ENCODE assay signal across 13 cellular contexts in genomic region chr2:44324971-44325426, GRCh38. TPM values are rescaled to one million over a fixed set of nuclear protein-coding genes. Genes with fewer than 3 reads are reported as not detected.
DNase-seq lines count a peak whose midpoint lies in the region; ATAC-seq, FAIRE-seq and TF ChIP-seq lines count a peak whose summit lies in the region.
"Had no signal": no experiment of that assay in that cellular context is flagged by ENCODE, and none has a peak within 500 bp of the region (broad histone marks: within the 10 kb centered on the region; RNA-seq: fewer than 3 reads in every experiment).

No MANE protein-coding gene starts in this region.

- H4K8ac ChIP-seq in IMR-90 (ENCODE audit: low read depth in 2 of 2, low read length in 2 of 2) = no peak overlapping the region

- no peak overlapping the region for H2BK20ac ChIP-seq in IMR-90 (ENCODE audit: low read depth, low read length)

- peaks cover 3% of the 10 kb centered on the region; the same call in 1 of the 2 replicates for H4K20me1 ChIP-seq in IMR-90 (ENCODE audit: insufficient read depth, low read length)

- H3K18ac ChIP-seq in IMR-90 (ENCODE audit: low read depth, low read length) = no peak overlapping the region

- FAIRE-seq in GM19239 (lab: Jason Lieb, UNC) = no peak

- H2AK5ac ChIP-seq in IMR-90 (ENCODE audit: low read depth, low read length) = no peak overlapping the region

- in situ Hi-C loops in IMR-90 (cut with MboI; ENCODE audit: low sequenced_read_pairs) = no loop called here

- H4K91ac ChIP-seq in IMR-90 (ENCODE audit: insufficient read depth, low read depth, low read length) = no peak overlapping the region

- TF ChIP-seq CTCF in AG04449 (IDR thresholded peaks at IDR 0.05; ENCODE audit: insufficient read depth, low read length, missing control alignments) = no peak
- no peak for TF ChIP-seq CTCF in IMR-90 (conservative IDR thresholded peaks at IDR 0.05; ENCODE audit: low read depth, low read length)
- no peak for TF ChIP-seq CTCF in cardiac fibroblast (IDR thresholded peaks at IDR 0.05; ENCODE audit: low read depth, low read length)

- no peaks in the 10 kb centered on the region; a peak in 2 of 4 replicates for H3K79me1 ChIP-seq in IMR-90 (ENCODE audit: low read depth in 1 of 2, low read length in 2 of 2)

- no peak for TF ChIP-seq RAD21 in IMR-90 (IDR thresholded peaks at IDR 0.05; ENCODE audit: low read length)

- no peak for TF ChIP-seq POLR2A in IMR-90 (IDR thresholded peaks at IDR 0.05; ENCODE audit: low read depth, low read length)

- H3K27ac ChIP-seq in IMR-90 (ENCODE audit: insufficient read depth, low read length) = no peak overlapping the region; the same call in 1 of the 2 replicates
- H3K27ac ChIP-seq: foreskin keratinocyte, vagina had no signal

- 0 out of 2 replicates have a peak overlapping the region, but pooled peaks have one; percentile 47 for H3K14ac ChIP-seq in IMR-90 (replicated peaks; ENCODE audit: low read depth, low read length)

- peaks cover 8% of the 10 kb centered on the region for H3K4me1 ChIP-seq in IMR-90 (ENCODE audit: control insufficient read depth, insufficient read depth, low read length)
- H3K4me1 ChIP-seq: foreskin keratinocyte, vagina had no signal

- DNase-seq in AG04449 (ENCODE audit: low read depth, low spot score) (peak; percentile 16), IMR-90 (peak; percentile 75), cardiac fibroblast (ENCODE audit: low read depth in 2 of 2) (peak; percentile 38 to 73), kidney tubule cell (ENCODE audit: low spot score) (peak; percentile 52), GM19239 (ENCODE audit: insufficient read length, low spot score) (no peak), posterior vena cava (ENCODE audit: low spot score) (no peak), NCI-H2081 (lab: John Stamatoyannopoulos, UW) (no peak)
- DNase-seq: activated CD8-positive, alpha-beta memory T cell treated with anti-CD3 and anti-CD28 coated beads, Interleukin-2, amount 10 ng/mL, durations not matched to agents 7 days and 5 days; C1 segment of cervical spinal cord; T-helper 1 cell had no signal

- POLR2A ChIA-PET in AG04449 (lab: Yijun Ruan, JAX) = interaction anchor here (0.6 kb wide), 1 partner anchor 72 kb away, joined by 3 read pairs; no protein-coding TSS in a partner anchor
- POLR2A ChIA-PET in IMR-90 (lab: Charles Lee; ENCODE audit: unreplicated experiment) = no interaction called here

- no peak overlapping the region for H3K56ac ChIP-seq in IMR-90 (ENCODE audit: extremely low read depth, insufficient read depth, low read length)

- peak overlapping the region; percentile 61 for H2BK5ac ChIP-seq in IMR-90 (ENCODE audit: low read depth, low read length, poor library complexity, severe bottlenecking)

- peak; percentile 91 for ATAC-seq in IMR-90 (ENCODE audit: low read depth)
- ATAC-seq in GM18867 (IDR thresholded peaks at IDR 0.05; ENCODE audit: unreplicated experiment) = no peak
- ATAC-seq: activated CD8-positive, alpha-beta memory T cell treated with anti-CD3 and anti-CD28 coated beads, Interleukin-2, amount 10 ng/mL, durations not matched to agents 7 days and 5 days; foreskin keratinocyte had no signal

- no peak overlapping the region for H2BK15ac ChIP-seq in IMR-90 (ENCODE audit: low read depth, low read length)

- H3K9me3 ChIP-seq in IMR-90 (ENCODE audit: control insufficient read depth, insufficient read depth, low read length) = no peaks in the 10 kb centered on the region
- H3K9me3 ChIP-seq: vagina had no signal

- H2AK9ac ChIP-seq in IMR-90 (replicated peaks; ENCODE audit: low read depth, low read length, poor library complexity) = no peak overlapping the region

- H3K4me3 ChIP-seq in AG04449 (ENCODE audit: low read depth, low read length) (no peak overlapping the region), IMR-90 (ENCODE audit: insufficient read depth, low read depth, low read length) (no peak overlapping the region), cardiac fibroblast (replicated peaks in 1 of 2; ENCODE audit: low read depth in 2 of 2, low read length in 2 of 2) (no peak overlapping the region)
- H3K4me3 ChIP-seq: vagina had no signal

- WGBS in IMR-90 (ENCODE audit: extremely low coverage in 2 of 2, insufficient read length in 1 of 2), 2 experiments = no CpG with 5 or more reads among the region's 1 CpG

- H3K36me3 ChIP-seq in IMR-90 (ENCODE audit: control insufficient read depth, insufficient read depth, low read length) = peaks cover 35% of the 10 kb centered on the region

- intact Hi-C loops in IMR-90 (cut with micrococcal nuclease) = no loop called here
- intact Hi-C loops in posterior vena cava (cut with DNase I) = no loop called here

- no peaks in the 10 kb centered on the region for H3K27me3 ChIP-seq in IMR-90 (ENCODE audit: control insufficient read depth, insufficient read depth, low read length)
- H3K27me3 ChIP-seq: foreskin keratinocyte, vagina had no signal

- CTCF ChIA-PET in AG04449 (lab: Yijun Ruan, JAX) (interaction anchor here (1.2 to 1.4 kb wide), 2 partner anchors 237 to 281 kb away, joined by 3 to 6 read pairs; no protein-coding TSS in a partner anchor), IMR-90 (lab: Yijun Ruan, JAX) (no interaction called here)

- H3K4me2 ChIP-seq in IMR-90 (ENCODE audit: low read depth, low read length) = peak overlapping the region; percentile 37; the same call in 1 of the 2 replicates

- no peak overlapping the region for H4K5ac ChIP-seq in IMR-90 (ENCODE audit: low read depth, low read length)

- no peak overlapping the region for H3K9ac ChIP-seq in IMR-90 (ENCODE audit: low read depth, low read length)

- H2AFZ ChIP-seq in IMR-90 (replicated peaks; ENCODE audit: low read length, poor library complexity) = no peak overlapping the region

- H3K4ac ChIP-seq in IMR-90 (ENCODE audit: low read depth, low read length) = peak overlapping the region; percentile 21; the same call in 1 of the 2 replicates

- no peak overlapping the region for H3K23ac ChIP-seq in IMR-90 (ENCODE audit: low read depth, low read length)

- no peak overlapping the region for H2BK120ac ChIP-seq in IMR-90 (ENCODE audit: low read depth, low read length)

- BruUV-seq in IMR-90 (replicated peaks; lab: Mats Ljungman, UMichigan) = no TSS peak

- dilution Hi-C loops in IMR-90 (cut with HindIII; ENCODE audit: low sequenced_read_pairs, unreplicated experiment) = no loop called here

- no peaks in the 10 kb centered on the region; the same call in 1 of the 2 replicates for H3K9me1 ChIP-seq in IMR-90 (ENCODE audit: insufficient read depth, low read length)

TF ChIP-seq in IMR-90, 13 proteins besides CTCF, POLR2A, EP300 and RAD21:
- TF ChIP-seq FOS (IDR thresholded peaks at IDR 0.05; ENCODE audit: low read depth, low read length) (peak; percentile 37; the same call in 1 of the 2 replicates), USF2 (IDR thresholded peaks at IDR 0.05; ENCODE audit: low read depth, low read length) (no peak), MAFK (IDR thresholded peaks at IDR 0.05; ENCODE audit: low read depth, low read length) (no peak)

RNA-seq across cellular contexts. Expression of gene PREPL, which starts 36.3 kb away (rescaled TPM):
- 39.6 and 59.2 TPM in 2 replicates for total RNA-seq in IMR-90 (2012; rRNA removed)
- polyA plus RNA-seq in IMR-90 (2012; rRNA removed) = 22.8 and 27.6 TPM in 2 replicates
- polyA plus RNA-seq in IMR-90 (2012; cell fraction: cytosol; rRNA removed) = 3.9 and 4.9 TPM in 2 replicates
- polyA plus RNA-seq in IMR-90 (2012; cell fraction: nucleus; rRNA removed; ENCODE audit: low replicate concordance) = 2.5 and 37.3 TPM in 2 replicates
- total RNA-seq in posterior vena cava = 10 to 100 TPM; 46.6 to 73.1 TPM

RNA-seq across cellular contexts. Expression of gene CAMKMT, which starts 36.7 kb away (rescaled TPM):
- 6.7 and 6.8 TPM in 2 replicates for total RNA-seq in IMR-90 (2012; rRNA removed)
- 3.7 and 4.4 TPM in 2 replicates for polyA plus RNA-seq in IMR-90 (2012; rRNA removed)
- 2.0 and 3.1 TPM in 2 replicates for polyA plus RNA-seq in IMR-90 (2012; cell fraction: cytosol; rRNA removed)
- 0.95 and 3.8 TPM in 2 replicates for polyA plus RNA-seq in IMR-90 (2012; cell fraction: nucleus; rRNA removed; ENCODE audit: low replicate concordance)
- 10 to 100 TPM; 12.0 to 12.6 TPM for total RNA-seq in posterior vena cava

RNA-seq across cellular contexts. Expression of gene SLC3A1, which starts 49.7 kb away (rescaled TPM):
- total RNA-seq in IMR-90 (2012; rRNA removed) (not detected in 2 replicates), posterior vena cava (under 1 TPM in 1 of 2 donors, not detected in 1; 0.37 TPM)
- not detected in 2 replicates for polyA plus RNA-seq in IMR-90 (2012; rRNA removed)
- polyA plus RNA-seq in IMR-90 (2012; cell fraction: cytosol; rRNA removed) = not detected in 2 replicates
- not detected in 2 replicates for polyA plus RNA-seq in IMR-90 (2012; cell fraction: nucleus; rRNA removed; ENCODE audit: low replicate concordance)
- total RNA-seq: foreskin keratinocyte, vagina had no signal
- polyA plus RNA-seq: foreskin keratinocyte had no signal

Comparison
In these comparisons a context has a peak if more than half of its experiments do, and no peak if none do; other contexts are left out.
1. DNase-seq: peak in AG04449 (single experiment), IMR-90 (single experiment), cardiac fibroblast (2 of 2) and kidney tubule cell (single experiment); none in GM19239 (single experiment), posterior vena cava (single experiment) and NCI-H2081 (0 of 2).